ENCODE assay signal across 7 cellular contexts in genomic region chr15:40045572-40046217, GRCh38. TPM values are rescaled to one million over a fixed set of nuclear protein-coding genes. Genes with fewer than 3 reads are reported as not detected.
DNase-seq lines count a peak whose midpoint lies in the region; ATAC-seq, FAIRE-seq and TF ChIP-seq lines count a peak whose summit lies in the region.

No MANE protein-coding gene starts in this region.

- H3K27ac ChIP-seq in sigmoid colon = peak overlapping the region; percentile 31 to 65 (median 47)

- H3K4me3 ChIP-seq in sigmoid colon (no peak overlapping the region), MG63 (no peak overlapping the region)

- 82 to 85% methylated on average over 6 of the region's 6 CpGs for WGBS in sigmoid colon, 2 donors

- H3K4me1 ChIP-seq in sigmoid colon = peaks cover 0 to 48% (median 34%) of the 10 kb centered on the region in 4 donors

- intact Hi-C loops in sigmoid colon (cut with DNase I) = loop anchor here (1.0 to 5.0 kb wide), 4 partner anchors 63 to 229 kb away; partner anchors contain the start of genes BMF and BUB1B

- H3K36me3 Mint-ChIP-seq in IgD-negative memory B cell = no peaks in the 10 kb centered on the region
- H3K36me3 Mint-ChIP-seq in effector memory CD8-positive, alpha-beta T cell (ENCODE audit: insufficient read depth) = peaks cover 13% of the 10 kb centered on the region

- no peak for TF ChIP-seq EP300 in sigmoid colon (IDR thresholded peaks at IDR 0.05)

- peak; percentile 26 for ATAC-seq in GM19463 (IDR thresholded peaks at IDR 0.05; ENCODE audit: unreplicated experiment)
- no peak for ATAC-seq in effector memory CD8-positive, alpha-beta T cell (replicated peaks)
- ATAC-seq in HG03095 (IDR thresholded peaks at IDR 0.05; ENCODE audit: unreplicated experiment) = no peak

- no peaks in the 10 kb centered on the region for H3K9me3 Mint-ChIP-seq in IgD-negative memory B cell
- H3K9me3 Mint-ChIP-seq in effector memory CD8-positive, alpha-beta T cell = no peaks in the 10 kb centered on the region

- TF ChIP-seq POLR2A in sigmoid colon (IDR thresholded peaks at IDR 0.05) = no peak
- TF ChIP-seq POLR2A in H54 (IDR thresholded peaks at IDR 0.05; ENCODE audit: low read depth, low read length) = no peak

- H3K9me3 ChIP-seq in sigmoid colon (no peaks in the 10 kb centered on the region), MG63 (no peaks in the 10 kb centered on the region)

- peak overlapping the region; percentile 51 to 94 (median 90) for H3K27ac Mint-ChIP-seq in IgD-negative memory B cell
- peak overlapping the region; percentile 86 to 87 for H3K27ac Mint-ChIP-seq in effector memory CD8-positive, alpha-beta T cell

- H3K27me3 Mint-ChIP-seq in IgD-negative memory B cell = no peaks in the 10 kb centered on the region
- no peaks in the 10 kb centered on the region for H3K27me3 Mint-ChIP-seq in effector memory CD8-positive, alpha-beta T cell

- H3K27me3 ChIP-seq in sigmoid colon (no peaks in the 10 kb centered on the region), MG63 (no peaks in the 10 kb centered on the region)

- no peak for TF ChIP-seq CTCF in sigmoid colon (IDR thresholded peaks at IDR 0.05)

- H3K4me1 Mint-ChIP-seq in IgD-negative memory B cell = peaks cover 33 to 50% (median 44%) of the 10 kb centered on the region in 3 donors
- peaks cover 37 to 39% of the 10 kb centered on the region in 2 donors for H3K4me1 Mint-ChIP-seq in effector memory CD8-positive, alpha-beta T cell (ENCODE audit: low read depth in 2 of 2)

- H3K36me3 ChIP-seq in sigmoid colon (no peaks in the 10 kb centered on the region), MG63 (no peaks in the 10 kb centered on the region)

- peak overlapping the region in 3 of 4 donors; percentile 66 to 90 (median 85) for H3K4me3 Mint-ChIP-seq in IgD-negative memory B cell
- peak overlapping the region; percentile 70 to 77 for H3K4me3 Mint-ChIP-seq in effector memory CD8-positive, alpha-beta T cell

- DNase-seq in effector memory CD8-positive, alpha-beta T cell = no peak
- DNase-seq in sigmoid colon (peak; percentile 45), H54 (ENCODE audit: insufficient read length, low spot score) (no peak), MG63 (no peak)

- FAIRE-seq in H54 (lab: Jason Lieb, UNC) = no peak

RNA-seq across cellular contexts. Expression of gene SRP14, which starts 6.7 kb away (rescaled TPM):
- 753 TPM for polyA plus RNA-seq in IgD-negative memory B cell
- total RNA-seq in sigmoid colon = 100 to 1,000 TPM; 307 to 378 (median 342) TPM
- 100 to 1,000 TPM; 304 to 467 (median 403) TPM for polyA plus RNA-seq in sigmoid colon
- 134 and 205 TPM in 2 replicates for total RNA-seq in MG63 (2014; rRNA removed; shearing (Covaris generic); ENCODE audit: low replicate concordance)
